Comparison of ENCODE assay signal across 20 cellular contexts in the genomic region with DNA sequence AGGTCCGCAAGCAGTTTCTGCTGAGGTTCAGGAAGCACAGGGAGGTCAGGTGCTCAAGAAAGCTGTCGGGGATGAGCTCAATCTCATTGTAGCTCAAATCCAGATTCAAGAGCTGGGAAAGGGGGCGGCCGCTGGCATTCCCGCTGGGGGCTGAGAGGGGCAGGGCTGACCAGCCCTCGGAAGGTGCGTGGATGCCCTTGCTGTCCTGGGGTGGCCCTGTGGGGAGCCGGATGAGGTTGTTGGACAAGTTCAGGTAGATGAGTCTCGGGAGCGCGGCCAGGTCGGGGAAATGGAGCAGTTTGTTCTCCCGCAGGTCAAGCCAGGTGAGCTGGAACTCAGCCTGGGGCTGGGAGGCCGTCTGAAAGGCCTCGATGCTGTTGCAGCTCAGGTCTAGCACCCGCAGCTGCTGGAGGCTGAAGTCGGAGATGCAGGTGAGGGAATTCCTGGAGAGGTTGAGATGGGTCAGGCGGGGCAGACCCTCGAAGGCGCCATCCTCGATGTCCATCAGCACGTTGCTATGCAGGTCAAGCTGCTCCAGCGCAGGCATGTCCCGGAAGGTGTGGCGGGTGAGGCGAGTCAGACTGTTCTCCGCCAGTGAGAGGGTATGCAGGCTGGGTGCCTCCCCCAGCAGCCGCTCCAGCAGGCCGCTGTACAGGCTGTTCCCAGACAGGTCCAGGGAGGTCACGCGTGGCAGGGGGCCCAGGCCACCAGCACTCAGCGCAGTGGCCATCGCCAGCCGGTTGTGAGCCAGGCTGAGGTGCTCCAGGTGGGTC. TPM values are rescaled to one million over a fixed set of nuclear protein-coding genes. Genes with fewer than 3 reads are reported as not detected.
DNase-seq lines count a peak whose midpoint lies in the region; ATAC-seq, FAIRE-seq and TF ChIP-seq lines count a peak whose summit lies in the region.
"Had no signal": no experiment of that assay in that cellular context is flagged by ENCODE, and none has a peak within 500 bp of the region (broad histone marks: within the 10 kb centered on the region; RNA-seq: fewer than 3 reads in every experiment).

No MANE protein-coding gene starts in this region.

- no peaks in the 10 kb centered on the region for H3K36me3 ChIP-seq in HEK293 (ENCODE audit: control insufficient read depth in 2 of 2, insufficient read depth in 1 of 2, low read length in 2 of 2)
- no peaks in the 10 kb centered on the region for H3K36me3 ChIP-seq in H1 (ENCODE audit: control insufficient read depth in 2 of 4, insufficient read depth in 4 of 4, low read length in 3 of 4)
- H3K36me3 ChIP-seq in neuronal stem cell (replicated peaks in 1 of 2; ENCODE audit: control insufficient read depth in 2 of 2, insufficient read depth in 2 of 2, low read length in 2 of 2) = no peaks in the 10 kb centered on the region
- H3K36me3 ChIP-seq: right lobe of liver had no signal

- POLR2A ChIA-PET in HEK293 (lab: Yijun Ruan, JAX) = no interaction called here
- POLR2A ChIA-PET in H1 (lab: Charles Lee; ENCODE audit: partially characterized antibody) = no interaction called here

- CTCF ChIA-PET in HEK293 (lab: Yijun Ruan, JAX) (no interaction called here), H1 (lab: Charles Lee; ENCODE audit: partially characterized antibody) (interaction anchor here (0.7 to 2.1 kb wide), 5 partner anchors 9 to 63 kb away, joined by 3 to 8 read pairs (median 4); no protein-coding TSS in a partner anchor)

- no peak overlapping the region for H2AFZ ChIP-seq in H1 (ENCODE audit: low read length)
- H2AFZ ChIP-seq in neuronal stem cell (ENCODE audit: low read length) = no peak overlapping the region

- H2BK5ac ChIP-seq in H1 (ENCODE audit: low read depth, low read length) (no peak overlapping the region), neuronal stem cell (ENCODE audit: low read length) (no peak overlapping the region)

- H3K4ac ChIP-seq in H1 (replicated peaks; ENCODE audit: insufficient read length, low read depth, low read length) = no peak overlapping the region
- no peak overlapping the region for H3K4ac ChIP-seq in neuronal stem cell (ENCODE audit: low read length)

- no peak overlapping the region for H3K27ac ChIP-seq in HEK293 (ENCODE audit: extremely low read depth, low read depth, low read length)
- H3K27ac ChIP-seq in H1 (ENCODE audit: low read depth, low read length) = no peak overlapping the region
- H3K27ac ChIP-seq in neuronal stem cell (replicated peaks; ENCODE audit: low read length) = no peak overlapping the region
- H3K27ac ChIP-seq: foreskin keratinocyte, right lobe of liver, RWPE1 had no signal

- no peak overlapping the region for H4K5ac ChIP-seq in H1 (ENCODE audit: insufficient read length, low read depth, low read length)

- H3K14ac ChIP-seq in H1 (ENCODE audit: insufficient read length) (no peak overlapping the region), neuronal stem cell (ENCODE audit: low read length) (no peak overlapping the region)

- no peak overlapping the region for H3K9ac ChIP-seq in H1 (replicated peaks in 1 of 4; ENCODE audit: extremely low read depth in 1 of 4, low read depth in 3 of 4, low read length in 3 of 4)
- H3K9ac ChIP-seq in neuronal stem cell (ENCODE audit: low read depth, low read length, poor library complexity) = peak overlapping the region; percentile 46

- H3K27me3 ChIP-seq in H1 (replicated peaks in 1 of 4; ENCODE audit: control insufficient read depth in 3 of 4, extremely low read depth in 1 of 4, insufficient read depth in 3 of 4, low read length in 3 of 4) (no peaks in the 10 kb centered on the region), neuronal stem cell (ENCODE audit: control insufficient read depth in 3 of 3, insufficient read depth in 3 of 3, low read depth in 1 of 3, low read length in 3 of 3) (peaks cover 0 to 38% (median 0%) of the 10 kb centered on the region in 3 experiments)
- H3K27me3 ChIP-seq: right lobe of liver had no signal

- no peak for ATAC-seq in HG02840 (IDR thresholded peaks at IDR 0.05; ENCODE audit: low FRiP score, unreplicated experiment)
- ATAC-seq: activated CD4-positive, alpha-beta T cell treated with anti-CD3 and anti-CD28 coated beads for 36 hours; foreskin keratinocyte; right lobe of liver had no signal

- H3K79me2 ChIP-seq in H1 (ENCODE audit: control insufficient read depth in 1 of 2, insufficient read depth in 2 of 2, low read length in 2 of 2) = no peaks in the 10 kb centered on the region

- no peak for TF ChIP-seq CTCF in HEK293 (tag by site-specific recombination; IDR thresholded peaks at IDR 0.05)
- TF ChIP-seq CTCF in H1 (IDR thresholded peaks at IDR 0.05; ENCODE audit: control extremely low read depth in 1 of 3, insufficient read depth in 1 of 3, low read depth in 1 of 3, low read length in 3 of 3) = no peak

- H4K20me1 ChIP-seq in H1 (replicated peaks in 1 of 2; ENCODE audit: control insufficient read depth in 1 of 2, insufficient read depth in 2 of 2, low read length in 2 of 2) = no peaks in the 10 kb centered on the region

- no peak overlapping the region for H4K91ac ChIP-seq in H1 (replicated peaks; ENCODE audit: insufficient read length, low read length)
- no peak overlapping the region for H4K91ac ChIP-seq in neuronal stem cell (ENCODE audit: low read depth, low read length, poor library complexity)

- TF ChIP-seq POLR2A in H1 (IDR thresholded peaks at IDR 0.05; ENCODE audit: control extremely low read depth in 1 of 2, low read depth in 2 of 2, low read length in 2 of 2) = no peak

- H4K8ac ChIP-seq in H1 (ENCODE audit: extremely low read depth, insufficient read depth, low read length) (no peak overlapping the region; the same call in 1 of the 2 replicates), neuronal stem cell (ENCODE audit: low read depth, low read length) (no peak overlapping the region)

- H2BK120ac ChIP-seq in H1 (replicated peaks; ENCODE audit: low read depth, low read length) (no peak overlapping the region), neuronal stem cell (ENCODE audit: low read depth, low read length) (peak overlapping the region; percentile 12)

- no peak for TF ChIP-seq EP300 in H1 (IDR thresholded peaks at IDR 0.05; ENCODE audit: borderline replicate concordance in 1 of 2, low read depth in 2 of 2, low read length in 2 of 2)

- DNase-seq in 8988T (peak; percentile 23), H1 (ENCODE audit: low read depth in 1 of 2, low spot score in 2 of 2) (no peak), neuronal stem cell (ENCODE audit: low spot score) (no peak), NCI-H345 treated with DMSO at 0.1 percent for 48 hours (lab: John Stamatoyannopoulos, UW; ENCODE audit: unreplicated experiment) (no peak)
- DNase-seq in activated naive CD4-positive, alpha-beta T cell treated with Interleukin-2 at 50 U/mL for 16 hours = no peak
- no peak for DNase-seq in activated CD4-positive, alpha-beta T cell treated with anti-CD3 and anti-CD28 coated beads, Interleukin-2, amount 50 U/mL, for 4 hours
- DNase-seq: activated CD4-positive, alpha-beta T cell treated with anti-CD3 and anti-CD28 coated beads for 36 hours; activated naive CD4-positive, alpha-beta T cell treated with anti-CD3 and anti-CD28 coated beads, Interleukin-2, amount 50 U/mL, for 16 hours; CD4-positive, CD25-positive, alpha-beta regulatory T cell; foreskin keratinocyte; H9; hippocampal formation; NCI-H1436; NCI-H524 had no signal

- H3K4me3 ChIP-seq in HEK293 (ENCODE audit: low read depth, low read length) (no peak overlapping the region), H1 (ENCODE audit: extremely low read depth in 1 of 4, insufficient read depth in 2 of 4, low read depth in 3 of 4, low read length in 4 of 4) (no peak overlapping the region), neuronal stem cell (ENCODE audit: low read length in 2 of 2) (no peak overlapping the region)
- H3K4me3 ChIP-seq: lung, right lobe of liver had no signal

- H3K56ac ChIP-seq in H1 (replicated peaks; ENCODE audit: insufficient read length, low read depth, low read length) = no peak overlapping the region

- peak overlapping the region; percentile 27; the same call in 1 of the 2 replicates for H2BK12ac ChIP-seq in H1 (ENCODE audit: low read depth, low read length)
- H2BK12ac ChIP-seq in neuronal stem cell (ENCODE audit: low read length) = no peak overlapping the region

- H3K9me3 ChIP-seq in HEK293 (ENCODE audit: control insufficient read depth, insufficient read depth, low read depth, low read length) (no peaks in the 10 kb centered on the region), H1 (ENCODE audit: insufficient read depth in 2 of 2, low read depth in 1 of 2, low read length in 1 of 2) (no peaks in the 10 kb centered on the region), neuronal stem cell (replicated peaks in 1 of 2; ENCODE audit: control insufficient read depth in 2 of 2, insufficient read depth in 1 of 2, low read depth in 1 of 2, low read length in 2 of 2) (no peaks in the 10 kb centered on the region)
- H3K9me3 ChIP-seq: right lobe of liver had no signal

- 94% methylated on average over 33 of the region's 34 CpGs; no CpG with 5 or more reads in 1 of the 2 experiments for WGBS in H1 (ENCODE audit: extremely low coverage in 1 of 2, insufficient coverage in 1 of 2, insufficient read length in 1 of 2, insufficient replicate concordance in 2 of 2, low coverage in 1 of 2, low lambda C conversion rate in 2 of 2, missing lambda C conversion rate in 1 of 2), 2 experiments
- WGBS in neuronal stem cell (ENCODE audit: extremely low coverage in 2 of 2, insufficient read length in 2 of 2, insufficient replicate concordance in 1 of 2), 2 donors = no CpG with 5 or more reads among the region's 34 CpGs

- no peak overlapping the region for H2BK15ac ChIP-seq in H1 (ENCODE audit: low read length)
- peak overlapping the region; percentile 40 for H2BK15ac ChIP-seq in neuronal stem cell (ENCODE audit: low read length)

- H2BK20ac ChIP-seq in H1 (ENCODE audit: low read length) = no peak overlapping the region

- no peak overlapping the region for H3K23ac ChIP-seq in H1 (ENCODE audit: insufficient read length)
- H3K23ac ChIP-seq in neuronal stem cell (ENCODE audit: low read depth, low read length, poor library complexity) = peak overlapping the region; percentile 49

- TF ChIP-seq RAD21 in H1 (IDR thresholded peaks at IDR 0.05 in 1 of 2, conservative IDR thresholded peaks at IDR 0.05 in 1 of 2; ENCODE audit: low read depth in 2 of 2, low read length in 2 of 2) = no peak

- H2AK5ac ChIP-seq in H1 (ENCODE audit: low read depth, low read length) (no peak overlapping the region), neuronal stem cell (ENCODE audit: low read depth, low read length) (peak overlapping the region; percentile 25)

- H3K4me1 ChIP-seq in HEK293 (ENCODE audit: control insufficient read depth, insufficient read depth, low read length) (no peaks in the 10 kb centered on the region), H1 (replicated peaks in 1 of 4; ENCODE audit: control insufficient read depth in 3 of 4, insufficient read depth in 4 of 4, low read length in 3 of 4) (peaks cover 2 to 18% (median 6%) of the 10 kb centered on the region in 4 experiments), neuronal stem cell (ENCODE audit: control insufficient read depth in 2 of 2, insufficient read depth in 1 of 2, low read depth in 1 of 2, low read length in 2 of 2) (peaks cover 0 to 6% of the 10 kb centered on the region in 2 donors)
- H3K4me1 ChIP-seq: foreskin keratinocyte, right lobe of liver had no signal

- no peak overlapping the region for H3K4me2 ChIP-seq in H1 (ENCODE audit: insufficient read depth in 1 of 2, low read depth in 2 of 2, low read length in 2 of 2)
- H3K4me2 ChIP-seq in neuronal stem cell (ENCODE audit: insufficient read depth, low read length, poor library complexity, severe bottlenecking) = no peak overlapping the region

- H3K79me1 ChIP-seq in H1 (ENCODE audit: low read depth, low read length) = no peaks in the 10 kb centered on the region
- H3K79me1 ChIP-seq in neuronal stem cell (ENCODE audit: low read depth, low read length) = no peaks in the 10 kb centered on the region

- FAIRE-seq in H1 (lab: Jason Lieb, UNC) = no peak
- FAIRE-seq: G401.6 had no signal

- H3K18ac ChIP-seq in H1 (ENCODE audit: extremely low read depth, low read length) (no peak overlapping the region), neuronal stem cell (ENCODE audit: low read length) (peak overlapping the region; percentile 55)

- no peaks in the 10 kb centered on the region for H3K23me2 ChIP-seq in H1 (ENCODE audit: low read depth, low read length)

RNA-seq across cellular contexts. Expression of a gene that starts 9.8 kb away (rescaled TPM):
- 0.44 and 0.99 TPM in 2 replicates for total RNA-seq in H1 (2021; fragmentation: NEBNext Ultra II Directional; extraction: Animal tissue kit (Norgen Biotek cat#: 25700))
- 1.9 and 2.0 TPM in 2 replicates for polyA plus RNA-seq in H1 (2011; rRNA removed)
- 1.0 TPM for polyA plus RNA-seq in H1 (2011; cell fraction: cytosol; rRNA removed)
- polyA plus RNA-seq in H1 (2011; cell fraction: nucleus; rRNA removed) = 0.88 TPM
- 1.0 to 3.3 TPM (median 1.7 TPM) in 4 replicates for polyA plus RNA-seq in H1 (2012, experiment 1 of 2)
- polyA plus RNA-seq in H1 (2012, experiment 2 of 2) = 1.0 TPM
- 1.1 TPM for polyA plus RNA-seq in H1 (2013, experiment 1 of 2)
- 1.2 TPM for polyA plus RNA-seq in H1 (2013, experiment 2 of 2)
- 0.95 and 1.2 TPM in 2 replicates for polyA minus RNA-seq in H1 (2011; rRNA and poly(A)+ RNA removed)
- 1.2 TPM for polyA minus RNA-seq in H1 (2011; cell fraction: cytosol; rRNA and poly(A)+ RNA removed)
- 0.50 TPM for polyA minus RNA-seq in H1 (2011; cell fraction: nucleus; rRNA and poly(A)+ RNA removed)
- polyA plus RNA-seq in neuronal stem cell (2013, experiment 1 of 2) = 0.91 TPM
- polyA plus RNA-seq in neuronal stem cell (2013, experiment 2 of 2) = 1.1 TPM
- total RNA-seq: foreskin keratinocyte had no signal
